Comparison of ENCODE assay signal across 9 cellular contexts in genomic region chr1:42923367-42924248, GRCh38. TPM values are rescaled to one million over a fixed set of nuclear protein-coding genes. Genes with fewer than 3 reads are reported as not detected.
A peak's percentile ranks its signal among the peaks of the same experiment; 100 is the strongest.
DNase-seq lines count a peak whose midpoint lies in the region; ATAC-seq, FAIRE-seq and TF ChIP-seq lines count a peak whose summit lies in the region.
"Had no signal": no experiment of that assay in that cellular context is flagged by ENCODE, and none has a peak within 500 bp of the region (broad histone marks: within the 10 kb centered on the region; RNA-seq: fewer than 3 reads in every experiment).

No MANE protein-coding gene starts in this region.

- dilution Hi-C loops in keratinocyte (cut with MboI; ENCODE audit: extremely low pct_ligation_motif_present, low sequenced_read_pairs) = no loop called here

- WGBS in adrenal gland, 4 donors = 3 to 9% (median 4%) methylated on average over 17 to 23 of the region's 23 CpGs

- TF ChIP-seq POLR2A in adrenal gland (IDR thresholded peaks at IDR 0.05) = no peak

- peak overlapping the region in 3 of 4 donors; percentile 53 to 61 (median 54) for H3K4me3 ChIP-seq in adrenal gland
- peak overlapping the region in 2 of 3 experiments; percentile 3 to 67 for H3K4me3 ChIP-seq in keratinocyte (ENCODE audit: control insufficient read depth in 2 of 3, extremely low read depth in 1 of 3, insufficient read depth in 2 of 3, low read depth in 1 of 3, low read length in 3 of 3)

- DNase-seq in Right ventricle myocardium superior (no peak), Right ventricle myocardium inferior (ENCODE audit: missing footprints) (no peak), adrenal gland (no peak), keratinocyte (ENCODE audit: low read depth, low spot score) (no peak), superior temporal gyrus (ENCODE audit: extremely low spot score) (peak; percentile 62), NCI-H187 (lab: John Stamatoyannopoulos, UW) (no peak), NCI-H2227 (lab: John Stamatoyannopoulos, UW; ENCODE audit: unreplicated experiment) (no peak)

- peak overlapping the region; percentile 48 for H3K9ac ChIP-seq in keratinocyte (ENCODE audit: control insufficient read depth, extremely low read depth, insufficient read depth, low read length)

- H3K9me3 ChIP-seq in adrenal gland (replicated peaks in 1 of 3) (no peaks in the 10 kb centered on the region), keratinocyte (ENCODE audit: control insufficient read depth, low read depth, low read length) (no peaks in the 10 kb centered on the region)

- H3K27me3 ChIP-seq in adrenal gland (no peaks in the 10 kb centered on the region), keratinocyte (ENCODE audit: control insufficient read depth, extremely low read depth, insufficient read depth, low read length) (no peaks in the 10 kb centered on the region)

- H3K79me2 ChIP-seq in keratinocyte (ENCODE audit: control insufficient read depth, insufficient read depth, low read length) = no peaks in the 10 kb centered on the region

- peak overlapping the region; percentile 60 for H3K4me2 ChIP-seq in keratinocyte (ENCODE audit: control insufficient read depth, extremely low read depth, insufficient read depth, low read depth, low read length)

- H3K27ac ChIP-seq in adrenal gland (peak overlapping the region in 4 of 5 donors; percentile 78 to 87 (median 82)), keratinocyte (ENCODE audit: control insufficient read depth, insufficient read depth, low read length) (peak overlapping the region; percentile 48)

- intact Hi-C loops in Right ventricle myocardium superior (cut with DNase I) (no loop called here), Right ventricle myocardium inferior (cut with DNase I) (loop anchor here (5.0 kb wide), 1 partner anchor 34 kb away; the partner anchor contains the start of gene SLC2A1), adrenal gland (cut with DNase I) (no loop called here)

- H3K4me1 ChIP-seq in adrenal gland (replicated peaks in 1 of 2) = peaks cover 0 to 11% of the 10 kb centered on the region in 2 donors
- H3K4me1 ChIP-seq in keratinocyte (ENCODE audit: control insufficient read depth, extremely low read depth, insufficient read depth, low read length) = peaks cover 33% of the 10 kb centered on the region

- no peaks in the 10 kb centered on the region for H3K9me1 ChIP-seq in keratinocyte (ENCODE audit: control insufficient read depth, extremely low read depth, insufficient read depth, low read length)

- H3K36me3 ChIP-seq in adrenal gland (replicated peaks in 1 of 2) (peaks cover 0 to 22% of the 10 kb centered on the region in 2 donors), keratinocyte (ENCODE audit: control insufficient read depth in 2 of 2, extremely low read depth in 1 of 2, insufficient read depth in 2 of 2, low read length in 2 of 2) (peaks cover 20 to 33% of the 10 kb centered on the region in 2 experiments)

- peaks cover 6% of the 10 kb centered on the region for H4K20me1 ChIP-seq in keratinocyte (ENCODE audit: control insufficient read depth, extremely low read depth, insufficient read depth, low read length)

- no peak overlapping the region for H2AFZ ChIP-seq in keratinocyte (ENCODE audit: control insufficient read depth, low read length)

- TF ChIP-seq CTCF in adrenal gland (IDR thresholded peaks at IDR 0.05) = no peak
- TF ChIP-seq CTCF in keratinocyte (optimal IDR thresholded peaks at IDR 0.05 in 1 of 3, IDR thresholded peaks at IDR 0.05 in 1 of 3, conservative IDR thresholded peaks at IDR 0.05 in 1 of 3; ENCODE audit: extremely low read depth in 1 of 3, insufficient read depth in 2 of 3, low read length in 3 of 3) = no peak

- ATAC-seq in Right ventricle myocardium superior (ENCODE audit: poor library complexity) (peak; percentile 4), Right ventricle myocardium inferior (no peak), HG03460 (IDR thresholded peaks at IDR 0.05; ENCODE audit: unreplicated experiment) (no peak)

- peak; percentile 46 for FAIRE-seq in keratinocyte (lab: Jason Lieb, UNC)
- FAIRE-seq: colon had no signal

RNA-seq across cellular contexts. Expression of gene SLC2A1, which starts 35.1 kb away (rescaled TPM):
- total RNA-seq in Right ventricle myocardium superior = 41.2 TPM
- 46.4 TPM for total RNA-seq in Right ventricle myocardium inferior
- total RNA-seq in adrenal gland = 100 to 1,000 TPM in 1 of 8 donors, 10 to 100 TPM in 7; 15.4 to 123 (median 27.1) TPM
- polyA plus RNA-seq in adrenal gland = 10 to 100 TPM in 1 of 3 donors, 1 to 10 TPM in 2; 4.6 to 12.3 (median 9.3) TPM
- polyA plus RNA-seq in keratinocyte = 580 to 1,115 TPM (median 689 TPM) in 3 replicates
- 202 TPM for polyA plus RNA-seq in keratinocyte (2011; ENCODE audit: low read depth)
- polyA plus RNA-seq in keratinocyte (2011; cell fraction: cytosol; rRNA removed) = 275 and 321 TPM in 2 replicates
- 1,814 and 2,318 TPM in 2 replicates for polyA plus RNA-seq in keratinocyte (2011; cell fraction: nucleus; rRNA removed)
- polyA plus RNA-seq in keratinocyte (2012; ENCODE audit: low replicate concordance) = 844 and 1,046 TPM in 2 replicates
- 817 to 1,377 TPM (median 1,072 TPM) in 3 replicates for polyA minus RNA-seq in keratinocyte
- 724 TPM for polyA minus RNA-seq in keratinocyte (2011; cell fraction: cytosol; rRNA and poly(A)+ RNA removed)
- polyA minus RNA-seq in keratinocyte (2011; cell fraction: nucleus; rRNA and poly(A)+ RNA removed) = 1,644 and 2,001 TPM in 2 replicates
